In genomic region chr6:87351583-87351982, GRCh38 we compare ENCODE assay signal across 28 cellular contexts. TPM values are rescaled to one million over a fixed set of nuclear protein-coding genes. Genes with fewer than 3 reads are reported as not detected.
DNase-seq lines count a peak whose midpoint lies in the region; ATAC-seq and TF ChIP-seq lines count a peak whose summit lies in the region.
"Had no signal": no experiment of that assay in that cellular context is flagged by ENCODE, and none has a peak within 500 bp of the region (broad histone marks: within the 10 kb centered on the region; RNA-seq: fewer than 3 reads in every experiment).

No MANE protein-coding gene starts in this region.

- TF ChIP-seq CTCF in heart left ventricle (IDR thresholded peaks at IDR 0.05) (no peak), right atrium auricular region (IDR thresholded peaks at IDR 0.05) (no peak), sigmoid colon (IDR thresholded peaks at IDR 0.05) (no peak)

- TF ChIP-seq EP300 in sigmoid colon (IDR thresholded peaks at IDR 0.05): no peak

- H3K27ac ChIP-seq in heart left ventricle (no peak overlapping the region), right atrium auricular region (peak overlapping the region in 1 of 2 donors; percentile 34), sigmoid colon (no peak overlapping the region)
- H3K27ac ChIP-seq: BLaER1 had no signal

- H3K4me1 ChIP-seq in heart left ventricle (peaks cover 0 to 3% (median 0%) of the 10 kb centered on the region in 12 donors), right atrium auricular region (peaks cover 0 to 9% of the 10 kb centered on the region in 2 donors), sigmoid colon (no peaks in the 10 kb centered on the region)
- H3K4me1 ChIP-seq: BE2C, BLaER1 had no signal

- no peak overlapping the region for H3K4me3 ChIP-seq in heart left ventricle
- no peak overlapping the region for H3K4me3 ChIP-seq in right atrium auricular region
- H3K4me3 ChIP-seq in sigmoid colon: no peak overlapping the region
- H3K4me3 ChIP-seq: BLaER1, GM12878 had no signal

- no peaks in the 10 kb centered on the region for H3K27me3 ChIP-seq in heart left ventricle
- no peaks in the 10 kb centered on the region for H3K27me3 ChIP-seq in right atrium auricular region
- H3K27me3 ChIP-seq in sigmoid colon: no peaks in the 10 kb centered on the region
- H3K27me3 ChIP-seq: BE2C, BLaER1 had no signal

- ATAC-seq in Right ventricle myocardium inferior: peak; percentile 34
- peak; percentile 58 to 78 (median 74) for ATAC-seq in heart left ventricle
- ATAC-seq in left ventricle myocardium superior: peak; percentile 79
- ATAC-seq: GM12878 had no signal

- H3K9me3 ChIP-seq in heart left ventricle (no peaks in the 10 kb centered on the region), right atrium auricular region (no peaks in the 10 kb centered on the region), sigmoid colon (no peaks in the 10 kb centered on the region)
- H3K9me3 ChIP-seq: BE2C, BLaER1 had no signal

- DNase-seq in Right ventricle myocardium inferior (ENCODE audit: missing footprints) (no peak), cardiac septum (ENCODE audit: low spot score) (no peak), heart left ventricle (no peak), right atrium auricular region (ENCODE audit: low spot score) (no peak), left ventricle myocardium superior (no peak), sigmoid colon (no peak)
- DNase-seq: 8988T; ACHN; BE2C; C1 segment of cervical spinal cord; CD4-positive, alpha-beta memory T cell; CD4-positive, CD25-positive, alpha-beta regulatory T cell; CD8-positive, alpha-beta memory T cell; COR-L47; DMS 273 treated with DMSO at 0.1 percent for 48 hours; DMS153; DMS53; DMS79; DND-41; EL; GDM1 had no signal

- 38 to 60% (median 50%) methylated on average over 1 of the region's 1 CpG for WGBS in heart left ventricle, 4 donors
- 93 to 100% methylated on average over 1 of the region's 1 CpG for WGBS in sigmoid colon, 2 donors

- H3K36me3 ChIP-seq in heart left ventricle (no peaks in the 10 kb centered on the region), right atrium auricular region (no peaks in the 10 kb centered on the region), sigmoid colon (no peaks in the 10 kb centered on the region)
- H3K36me3 ChIP-seq: BE2C, BLaER1 had no signal

- intact Hi-C loops in Right ventricle myocardium inferior (cut with DNase I): no loop called here
- intact Hi-C loops in cardiac septum (cut with DNase I): no loop called here
- intact Hi-C loops in heart left ventricle (cut with DNase I): no loop called here
- intact Hi-C loops in left ventricle myocardium superior (cut with micrococcal nuclease): no loop called here
- intact Hi-C loops in sigmoid colon (cut with DNase I): no loop called here

- TF ChIP-seq POLR2A in heart left ventricle (IDR thresholded peaks at IDR 0.05): no peak
- TF ChIP-seq POLR2A in sigmoid colon (IDR thresholded peaks at IDR 0.05): no peak

RNA-seq across cellular contexts. Expression of gene C6orf163, which starts 7.0 kb away (rescaled TPM):
- total RNA-seq in Right ventricle myocardium inferior (1.4 TPM), cardiac septum (4.5 TPM), heart left ventricle (1 to 10 TPM in 7 of 9 donors, under 1 TPM in 2; 0.67 to 3.8 (median 1.7) TPM), right atrium auricular region (1 to 10 TPM; 1.5 TPM), left ventricle myocardium superior (1.7 TPM), sigmoid colon (1 to 10 TPM; 1.2 to 3.3 (median 3.0) TPM)
- polyA plus RNA-seq in heart left ventricle (1 to 10 TPM in 1 of 2 donors, under 1 TPM in 1; 0.50 to 2.5 TPM), sigmoid colon (under 1 TPM in 1 of 3 donors, not detected in 2; 0.71 TPM)

RNA-seq across cellular contexts. Expression of gene GJB7, which starts 22.5 kb away (rescaled TPM):
- total RNA-seq in Right ventricle myocardium inferior (not detected), cardiac septum (not detected), heart left ventricle (not detected), right atrium auricular region (not detected), left ventricle myocardium superior (not detected), sigmoid colon (not detected)
- polyA plus RNA-seq in heart left ventricle (not detected), sigmoid colon (not detected)
- total RNA-seq: A673; CD4-positive, alpha-beta memory T cell; CD4-positive, CD25-positive, alpha-beta regulatory T cell; CD8-positive, alpha-beta memory T cell; Daoy; G401; GM12878 had no signal
- polyA plus RNA-seq: AG04450, CD14-positive monocyte had no signal

RNA-seq across cellular contexts. Expression of gene SMIM8, which starts 29.2 kb away (rescaled TPM):
- 10.9 TPM for total RNA-seq in Right ventricle myocardium inferior
- 17.2 TPM for total RNA-seq in cardiac septum
- total RNA-seq in heart left ventricle: 10 to 100 TPM in 3 of 9 donors, 1 to 10 TPM in 6; 6.0 to 17.5 (median 9.0) TPM
- polyA plus RNA-seq in heart left ventricle: 1 to 10 TPM; 5.9 to 9.7 TPM
- total RNA-seq in right atrium auricular region: 10 to 100 TPM in 1 of 2 donors, 1 to 10 TPM in 1; 8.0 to 12.1 TPM
- 13.7 TPM for total RNA-seq in left ventricle myocardium superior
- 10 to 100 TPM in 3 of 4 donors, 1 to 10 TPM in 1; 6.1 to 16.8 (median 12.0) TPM for total RNA-seq in sigmoid colon
- 1 to 10 TPM; 4.2 to 5.8 (median 4.8) TPM for polyA plus RNA-seq in sigmoid colon

RNA-seq across cellular contexts. Expression of gene CFAP206, which starts 56.2 kb away (rescaled TPM):
- total RNA-seq in Right ventricle myocardium inferior (0.11 TPM), cardiac septum (not detected), heart left ventricle (under 1 TPM in 7 of 9 donors, not detected in 2; 0.12 to 0.41 (median 0.23) TPM), right atrium auricular region (under 1 TPM; 0.26 to 0.39 TPM), left ventricle myocardium superior (0.25 TPM), sigmoid colon (under 1 TPM in 3 of 4 donors, not detected in 1; 0.14 to 0.36 (median 0.33) TPM)
- polyA plus RNA-seq in heart left ventricle (under 1 TPM; 0.19 to 0.33 TPM), sigmoid colon (under 1 TPM in 1 of 3 donors, not detected in 2; 0.04 TPM)
- total RNA-seq: A673; CD4-positive, CD25-positive, alpha-beta regulatory T cell; CD8-positive, alpha-beta memory T cell had no signal
- polyA plus RNA-seq: CD14-positive monocyte; CD4-positive, alpha-beta memory T cell; CD4-positive, CD25-positive, alpha-beta regulatory T cell; CD8-positive, alpha-beta memory T cell had no signal
